Comparison of ENCODE assay signal across 1 cellular context in the genomic region with DNA sequence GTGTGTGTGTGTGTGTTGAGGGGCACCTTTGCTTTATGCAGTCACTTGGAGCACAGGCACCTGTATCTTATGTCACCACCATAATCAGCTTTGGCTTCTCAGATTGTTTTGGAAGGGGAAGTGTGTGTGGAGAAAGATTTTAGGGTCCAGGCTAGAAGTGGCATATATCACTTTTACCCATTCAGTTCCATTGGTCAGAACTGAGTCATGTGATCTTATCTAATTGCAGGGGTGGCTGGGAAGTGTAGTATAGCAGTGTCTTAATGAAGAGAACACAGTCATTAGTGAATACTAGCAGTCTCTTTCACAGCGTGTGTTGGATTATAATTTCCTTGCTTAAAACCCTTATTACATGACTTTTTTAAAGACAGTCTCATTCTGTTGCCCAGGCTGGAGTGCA.
TF ChIP-seq lines count a peak whose summit lies in the region.

No MANE protein-coding gene starts in this region.

TF ChIP-seq in H1, 55 proteins besides CTCF, POLR2A, EP300 and RAD21 (continued from another document):
- TF ChIP-seq, protein P1, sequence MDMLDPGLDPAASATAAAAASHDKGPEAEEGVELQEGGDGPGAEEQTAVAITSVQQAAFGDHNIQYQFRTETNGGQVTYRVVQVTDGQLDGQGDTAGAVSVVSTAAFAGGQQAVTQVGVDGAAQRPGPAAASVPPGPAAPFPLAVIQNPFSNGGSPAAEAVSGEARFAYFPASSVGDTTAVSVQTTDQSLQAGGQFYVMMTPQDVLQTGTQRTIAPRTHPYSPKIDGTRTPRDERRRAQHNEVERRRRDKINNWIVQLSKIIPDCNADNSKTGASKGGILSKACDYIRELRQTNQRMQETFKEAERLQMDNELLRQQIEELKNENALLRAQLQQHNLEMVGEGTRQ (IDR thresholded peaks at IDR 0.05; ENCODE audit: low read length) = peak; percentile 68
